17 cellular contexts compared by ENCODE assay signal in the genomic region with DNA sequence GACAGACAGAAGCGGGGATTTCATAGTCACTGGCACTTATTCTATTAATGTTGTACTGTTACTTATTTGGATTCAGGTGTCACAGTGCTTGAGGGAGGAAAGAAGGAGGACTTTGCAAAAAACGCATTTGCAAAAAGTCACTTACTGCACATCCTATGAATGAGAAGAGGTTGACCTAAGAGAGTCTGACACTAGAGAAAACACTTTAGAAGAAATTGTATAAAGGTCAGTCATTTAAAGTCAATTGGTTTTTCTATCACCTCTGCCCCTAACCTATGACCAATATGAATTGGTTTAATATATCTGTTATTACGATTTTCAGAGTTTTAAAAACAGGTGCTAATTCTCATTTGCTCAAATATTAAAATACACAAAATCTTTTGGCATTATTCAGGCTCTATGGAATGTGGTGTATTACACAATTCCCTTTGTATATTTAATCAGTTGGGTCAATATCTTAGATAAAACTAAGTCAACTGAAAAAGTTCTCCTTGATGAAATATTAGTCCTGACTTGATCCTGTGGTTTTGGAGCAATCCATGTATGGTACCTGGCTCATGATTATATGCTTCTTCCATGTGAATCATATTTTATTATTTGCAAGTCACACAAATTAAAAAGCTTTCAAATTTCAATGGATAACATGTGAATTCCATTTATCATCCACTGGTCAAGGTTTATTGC.
"Had no signal": no experiment of that assay in that cellular context is flagged by ENCODE, and none has a peak within 500 bp of the region (broad histone marks: within the 10 kb centered on the region; RNA-seq: fewer than 3 reads in every experiment).

No MANE protein-coding gene starts in this region.

- H3K27me3 ChIP-seq: suprapubic skin, upper lobe of left lung had no signal

- H3K9me3 Mint-ChIP-seq: activated naive CD8-positive, alpha-beta T cell treated with anti-CD3 and anti-CD28 coated beads, Interleukin-2, amount 50 U/mL, for 24 hours; T-helper 1 cell treated with Interleukin-12 subunit alpha and Interleukin-12 subunit beta and Interleukin-4 antibody, amounts not matched to agents 30 μg/mL and 1 μg/mL, for 36 hours had no signal

- H3K27me3 Mint-ChIP-seq: activated naive CD8-positive, alpha-beta T cell treated with anti-CD3 and anti-CD28 coated beads, Interleukin-2, amount 50 U/mL, for 24 hours; naive thymus-derived CD4-positive, alpha-beta T cell had no signal

- H3K4me3 ChIP-seq: suprapubic skin, upper lobe of left lung had no signal

- ATAC-seq: activated CD8-positive, alpha-beta T cell treated with anti-CD3 and anti-CD28 coated beads, Interleukin-2, amount 10 ng/mL, durations not matched to agents 7 days and 5 days; activated naive CD8-positive, alpha-beta T cell treated with anti-CD3 and anti-CD28 coated beads, Interleukin-2, amount 50 U/mL, for 24 hours; naive thymus-derived CD4-positive, alpha-beta T cell; sciatic nerve had no signal

- H3K27ac ChIP-seq: suprapubic skin, upper lobe of left lung had no signal

- H3K9me3 ChIP-seq: suprapubic skin, upper lobe of left lung had no signal

- H3K4me3 Mint-ChIP-seq: activated CD8-positive, alpha-beta T cell treated with anti-CD3 and anti-CD28 coated beads, Interleukin-2, amount 10 ng/mL, durations not matched to agents 7 days and 5 days; activated naive CD8-positive, alpha-beta T cell treated with anti-CD3 and anti-CD28 coated beads, Interleukin-2, amount 50 U/mL, for 24 hours; naive thymus-derived CD4-positive, alpha-beta T cell; T-helper 1 cell treated with Interleukin-12 subunit alpha and Interleukin-12 subunit beta and Interleukin-4 antibody, amounts not matched to agents 30 μg/mL and 1 μg/mL, for 36 hours had no signal

- H3K4me1 Mint-ChIP-seq: activated naive CD8-positive, alpha-beta T cell treated with anti-CD3 and anti-CD28 coated beads, Interleukin-2, amount 50 U/mL, for 24 hours; naive thymus-derived CD4-positive, alpha-beta T cell had no signal

- DNase-seq: activated CD4-positive, alpha-beta T cell treated with anti-CD3 and anti-CD28 coated beads for 4 hours; activated CD8-positive, alpha-beta memory T cell treated with anti-CD3 and anti-CD28 coated beads, Interleukin-2, amount 50 U/mL, for 48 hours; activated CD8-positive, alpha-beta T cell treated with anti-CD3 and anti-CD28 coated beads, Interleukin-2, amount 10 ng/mL, durations not matched to agents 7 days and 5 days; activated naive CD4-positive, alpha-beta T cell; activated naive CD8-positive, alpha-beta T cell treated with anti-CD3 and anti-CD28 coated beads, Interleukin-2, amount 50 U/mL, for 24 hours; central memory CD4-positive, alpha-beta T cell; cortex of kidney; effector memory CD4-positive, alpha-beta T cell; hippocampal formation; naive thymus-derived CD4-positive, alpha-beta T cell; stimulated activated CD4-positive, alpha-beta T cell treated with anti-CD3 and anti-CD28 coated beads, Interleukin-12 subunit alpha, Interleukin-12 subunit beta, amount 100 ng/mL, for 4 hours; stimulated activated CD4-positive, alpha-beta T cell treated with anti-CD3 and anti-CD28 coated beads, Interleukin-2, amount 100 ng/mL, for 48 hours; stimulated activated naive CD4-positive, alpha-beta T cell treated with Interleukin-2 at 50 U/mL for 16 hours; upper lobe of left lung had no signal

- H3K4me1 ChIP-seq: suprapubic skin, upper lobe of left lung had no signal

- H3K27ac Mint-ChIP-seq: activated CD8-positive, alpha-beta T cell treated with anti-CD3 and anti-CD28 coated beads, Interleukin-2, amount 10 ng/mL, durations not matched to agents 7 days and 5 days; activated naive CD8-positive, alpha-beta T cell treated with anti-CD3 and anti-CD28 coated beads, Interleukin-2, amount 50 U/mL, for 24 hours; naive thymus-derived CD4-positive, alpha-beta T cell; T-helper 1 cell treated with Interleukin-12 subunit alpha and Interleukin-12 subunit beta and Interleukin-4 antibody, amounts not matched to agents 30 μg/mL and 1 μg/mL, for 36 hours had no signal
